ENCODE assay signal across 36 cellular contexts in the genomic region with DNA sequence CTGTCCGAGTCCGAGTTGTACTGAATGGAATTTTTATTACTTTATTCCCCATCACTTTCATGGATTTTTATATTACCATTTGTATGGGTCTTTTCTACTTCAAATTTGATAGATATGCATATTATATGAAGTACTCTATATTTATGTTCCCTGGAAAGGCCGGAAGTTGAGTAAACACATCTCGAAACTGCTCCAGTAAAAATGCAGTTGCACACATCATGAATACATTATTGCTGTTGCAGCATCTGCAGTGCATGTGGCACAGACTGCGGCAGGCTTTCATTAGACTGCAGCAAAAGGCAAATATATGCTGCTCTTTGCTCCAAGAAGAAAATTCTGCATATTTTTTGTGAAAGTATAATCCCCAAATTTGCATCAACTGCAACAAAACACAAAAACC. TPM values are rescaled to one million over a fixed set of nuclear protein-coding genes. Genes with fewer than 3 reads are reported as not detected.
"Had no signal": no experiment of that assay in that cellular context is flagged by ENCODE, and none has a peak within 500 bp of the region (broad histone marks: within the 10 kb centered on the region; RNA-seq: fewer than 3 reads in every experiment).

No MANE protein-coding gene starts in this region.

- H3K27ac ChIP-seq: adrenal gland, ascending aorta, body of pancreas, brain microvascular endothelial cell, breast epithelium, cardiac muscle cell had no signal

- H3K36me3 ChIP-seq: adrenal gland, ascending aorta, brain microvascular endothelial cell, breast epithelium, cardiac muscle cell had no signal

- DNase-seq: activated effector memory CD4-positive, alpha-beta T cell treated with anti-CD3 and anti-CD28 coated beads, Interleukin-2, amount 50 U/mL, for 16 hours; activated effector memory CD4-positive, alpha-beta T cell treated with Interleukin-2 at 50 U/mL for 16 hours; activated gamma-delta T cell; activated gamma-delta T cell treated with Interleukin-2 at 50 U/mL for 16 hours; activated naive CD4-positive, alpha-beta T cell; activated naive CD4-positive, alpha-beta T cell treated with anti-CD3 and anti-CD28 coated beads for 36 hours; activated naive CD4-positive, alpha-beta T cell treated with anti-CD3 and anti-CD28 coated beads, Interleukin-2, amount 10 ng/mL, durations not matched to agents 7 days and 5 days; activated naive CD4-positive, alpha-beta T cell treated with anti-CD3 and anti-CD28 coated beads, Interleukin-2, amount 50 U/mL, for 16 hours; activated naive CD4-positive, alpha-beta T cell treated with Interleukin-2 at 50 U/mL for 16 hours; activated naive CD8-positive, alpha-beta T cell treated with anti-CD3 and anti-CD28 coated beads for 36 hours; activated naive CD8-positive, alpha-beta T cell treated with anti-CD3 and anti-CD28 coated beads, Interleukin-2, amount 10 ng/mL, durations not matched to agents 7 days and 5 days; activated naive CD8-positive, alpha-beta T cell treated with anti-CD3 and anti-CD28 coated beads, Interleukin-2, amount 50 U/mL, for 24 hours; activated T-cell treated with anti-CD3 and anti-CD28 coated beads, Interleukin-2, amount 50 U/mL, for 1 hour; activated T-cell treated with anti-CD3 and anti-CD28 coated beads, Interleukin-2, amount 50 U/mL, for 24 hours; activated T-cell treated with anti-CD3 and anti-CD28 coated beads, Interleukin-2, amount 50 U/mL, for 4 hours; activated T-cell treated with anti-CD3 and anti-CD28 coated beads, Interleukin-2, amount 50 U/mL, for 48 hours; activated T-cell treated with anti-CD3 and anti-CD28 coated beads, Interleukin-2, amount 50 U/mL, for 72 hours; adrenal gland; amniotic stem cell; amygdala; anterior cingulate cortex; aorta; body of pancreas; brain microvascular endothelial cell; caudate nucleus; central memory CD4-positive, alpha-beta T cell; cerebellar nuclear complex had no signal

- H3K4me1 ChIP-seq: adrenal gland, ascending aorta, body of pancreas, breast epithelium had no signal

- ATAC-seq: activated naive CD4-positive, alpha-beta T cell treated with anti-CD3 and anti-CD28 coated beads, Interleukin-2, amount 50 U/mL, for 72 hours; activated naive CD8-positive, alpha-beta T cell treated with anti-CD3 and anti-CD28 coated beads, Interleukin-2, amount 50 U/mL, for 24 hours; activated T-cell treated with anti-CD3 and anti-CD28 coated beads, Interleukin-2, amount 50 U/mL, for 4 hours; activated T-cell treated with anti-CD3 and anti-CD28 coated beads, Interleukin-2, amount 50 U/mL, for 72 hours; activated T-helper 17 cell treated with anti-CD3 and anti-CD28 coated beads, Interleukin-2, amount 50 U/mL, for 72 hours; body of pancreas had no signal

- H3K9me3 ChIP-seq: adrenal gland, ascending aorta, body of pancreas, breast epithelium had no signal

- H3K4me3 ChIP-seq: adrenal gland, ascending aorta, body of pancreas, breast epithelium, cardiac muscle cell had no signal

- H3K27me3 ChIP-seq: adrenal gland, ascending aorta, body of pancreas, brain microvascular endothelial cell, breast epithelium, cardiac muscle cell had no signal

RNA-seq across cellular contexts. Expression of gene LRRC7, which starts 48.7 kb away (rescaled TPM):
- total RNA-seq: activated naive CD4-positive, alpha-beta T cell treated with anti-CD3 and anti-CD28 coated beads for 36 hours; activated naive CD8-positive, alpha-beta T cell treated with anti-CD3 and anti-CD28 coated beads, Interleukin-2, amount 10 ng/mL, durations not matched to agents 7 days and 5 days; activated T-helper 1 cell treated with anti-CD3 and anti-CD28 coated beads, Interleukin-12 subunit alpha, Interleukin-12 subunit beta, Interleukin-2, Interleukin-4 antibody, amounts not matched to agents 30 ng/mL and 10 ng/mL and 1 ng/mL, durations not matched to agents 14 hours and 24 hours and 36 hours; activated T-helper 17 cell treated with anti-CD3 and anti-CD28 coated beads, Interleukin-2, amount 50 U/mL, for 72 hours; activated T-helper 2 cell treated with anti-CD3 and anti-CD28 coated beads, Interferon-gamma antibody, Interleukin-2, Interleukin-4, amounts not matched to agents 10 μg/mL and 5 μg/mL and 100 μg/mL, durations not matched to agents 14 hours and 24 hours and 36 hours; ascending aorta; breast epithelium; bronchial epithelial cell; chondrocyte had no signal
